In the genomic region with DNA sequence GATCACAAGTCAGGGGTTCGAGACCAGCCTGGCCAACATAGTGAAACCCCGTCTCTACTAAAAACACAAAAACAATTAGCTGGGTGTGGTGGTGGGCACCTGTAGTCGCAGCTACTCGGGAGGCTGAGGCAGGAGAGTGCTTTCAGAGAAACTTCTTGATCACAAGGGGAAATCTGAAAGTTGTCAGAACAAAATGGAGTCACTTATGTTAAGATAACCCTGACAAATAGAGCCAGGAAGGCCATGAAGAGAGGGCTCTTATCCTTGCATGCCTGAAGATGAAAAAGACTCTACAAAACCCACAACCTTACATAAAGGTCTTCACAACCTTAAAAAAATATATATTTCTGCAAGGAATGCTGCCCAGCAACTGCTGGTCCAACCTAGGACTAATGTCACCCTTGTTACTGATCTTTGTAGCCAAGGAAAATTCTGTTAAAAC, we compare ENCODE assay signal across 9 cellular contexts. TPM values are rescaled to one million over a fixed set of nuclear protein-coding genes. Genes with fewer than 3 reads are reported as not detected.
DNase-seq lines count a peak whose midpoint lies in the region; ATAC-seq, FAIRE-seq and TF ChIP-seq lines count a peak whose summit lies in the region.
"Had no signal": no experiment of that assay in that cellular context is flagged by ENCODE, and none has a peak within 500 bp of the region (broad histone marks: within the 10 kb centered on the region; RNA-seq: fewer than 3 reads in every experiment).

No MANE protein-coding gene starts in this region.

- H3K4me1 Mint-ChIP-seq in astrocyte (ENCODE audit: low read depth, unreplicated experiment) = no peaks in the 10 kb centered on the region
- peaks cover 16% of the 10 kb centered on the region for H3K4me1 Mint-ChIP-seq in mesothelial cell of epicardium

- no peak for ATAC-seq in heart left ventricle
- no peak for ATAC-seq in left cardiac atrium
- no peak for ATAC-seq in upper lobe of left lung (ENCODE audit: low FRiP score in 2 of 2)
- no peak for ATAC-seq in HG03159 (IDR thresholded peaks at IDR 0.05; ENCODE audit: unreplicated experiment)
- no peak for ATAC-seq in GM19023 (IDR thresholded peaks at IDR 0.05; ENCODE audit: unreplicated experiment)
- ATAC-seq in GM21367 (IDR thresholded peaks at IDR 0.05; ENCODE audit: unreplicated experiment) = no peak

- H3K4me1 ChIP-seq in heart left ventricle (peaks cover 0 to 73% (median 30%) of the 10 kb centered on the region in 12 donors), astrocyte (ENCODE audit: insufficient read depth, low read length) (peaks cover 6% of the 10 kb centered on the region), upper lobe of left lung (peaks cover 38 to 51% (median 50%) of the 10 kb centered on the region in 4 donors)

- peak overlapping the region; percentile 98 for H3K27ac Mint-ChIP-seq in astrocyte (ENCODE audit: unreplicated experiment)
- peak overlapping the region; percentile 25 for H3K27ac Mint-ChIP-seq in mesothelial cell of epicardium

- H3K27me3 Mint-ChIP-seq in astrocyte (ENCODE audit: low read depth, unreplicated experiment) (no peaks in the 10 kb centered on the region), mesothelial cell of epicardium (ENCODE audit: low read depth) (no peaks in the 10 kb centered on the region)

- FAIRE-seq in astrocyte (lab: Jason Lieb, UNC) = no peak

- H3K9me3 Mint-ChIP-seq in astrocyte (ENCODE audit: unreplicated experiment) = no peaks in the 10 kb centered on the region
- no peaks in the 10 kb centered on the region for H3K9me3 Mint-ChIP-seq in mesothelial cell of epicardium

- no peak for DNase-seq in heart left ventricle
- no peak for DNase-seq in left cardiac atrium
- DNase-seq in astrocyte (ENCODE audit: low read depth) = no peak
- no peak for DNase-seq in mesothelial cell of epicardium (ENCODE audit: low spot score in 2 of 2, unreplicated experiment in 2 of 2)
- DNase-seq in upper lobe of left lung = no peak
- DNase-seq: NCI-H774 had no signal

- peak overlapping the region; percentile 86 for H3K4me2 ChIP-seq in astrocyte (ENCODE audit: low read length)

- intact Hi-C loops in heart left ventricle (cut with DNase I) = loop anchor here in 3 of 10 donors (5.0 to 10.0 kb wide), 3 partner anchors 50 to 150 kb away; no protein-coding TSS in a partner anchor
- intact Hi-C loops in left cardiac atrium (cut with DNase I) = no loop called here

- peak overlapping the region; percentile 97 for H3K4me3 Mint-ChIP-seq in astrocyte (ENCODE audit: unreplicated experiment)
- peak overlapping the region; percentile 96 for H3K4me3 Mint-ChIP-seq in mesothelial cell of epicardium

- H4K20me1 ChIP-seq in astrocyte (ENCODE audit: insufficient read depth, low read length) = no peaks in the 10 kb centered on the region

- TF ChIP-seq EP300 in upper lobe of left lung (IDR thresholded peaks at IDR 0.05) = no peak

- H3K36me3 ChIP-seq in heart left ventricle (peaks cover 0 to under 1% (median 0%) of the 10 kb centered on the region in 9 donors), astrocyte (ENCODE audit: insufficient read depth, low read length) (no peaks in the 10 kb centered on the region), upper lobe of left lung (no peaks in the 10 kb centered on the region)

- H3K36me3 Mint-ChIP-seq in astrocyte (ENCODE audit: low read depth, unreplicated experiment) = peaks cover 4% of the 10 kb centered on the region
- H3K36me3 Mint-ChIP-seq in mesothelial cell of epicardium = peaks cover 2% of the 10 kb centered on the region

- H3K9ac ChIP-seq in astrocyte (ENCODE audit: low read length) = peak overlapping the region; percentile 97

- TF ChIP-seq POLR2A in heart left ventricle (IDR thresholded peaks at IDR 0.05) (no peak), upper lobe of left lung (IDR thresholded peaks at IDR 0.05) (no peak)

- H3K4me3 ChIP-seq in heart left ventricle = peak overlapping the region in 9 of 12 donors; percentile 64 to 90 (median 70)
- H3K4me3 ChIP-seq in astrocyte (ENCODE audit: insufficient read depth, low read depth, low read length) = peak overlapping the region; percentile 98
- H3K4me3 ChIP-seq in upper lobe of left lung = peak overlapping the region in 3 of 4 donors; percentile 48 to 71 (median 55)

- no peak overlapping the region for H2AFZ ChIP-seq in astrocyte (ENCODE audit: low read depth, low read length)

- H3K9me3 ChIP-seq in heart left ventricle (no peaks in the 10 kb centered on the region), astrocyte (ENCODE audit: insufficient read depth, low read depth, low read length) (no peaks in the 10 kb centered on the region), upper lobe of left lung (no peaks in the 10 kb centered on the region)

- peaks cover 19% of the 10 kb centered on the region for H3K79me2 ChIP-seq in astrocyte (ENCODE audit: insufficient read depth, low read length)

- TF ChIP-seq CTCF in heart left ventricle (IDR thresholded peaks at IDR 0.05) (no peak), astrocyte (IDR thresholded peaks at IDR 0.05; ENCODE audit: insufficient read depth, low read depth, low read length) (no peak), mesothelial cell of epicardium (IDR thresholded peaks at IDR 0.05; ENCODE audit: unreplicated experiment) (no peak), upper lobe of left lung (IDR thresholded peaks at IDR 0.05) (no peak)

- no peaks in the 10 kb centered on the region for H3K27me3 ChIP-seq in heart left ventricle
- H3K27me3 ChIP-seq in astrocyte (ENCODE audit: insufficient read depth, low read length) = no peaks in the 10 kb centered on the region
- H3K27me3 ChIP-seq in upper lobe of left lung = no peaks in the 10 kb centered on the region

- H3K27ac ChIP-seq in heart left ventricle (peak overlapping the region; percentile 81 to 99 (median 94)), astrocyte (ENCODE audit: low read depth, low read length) (no peak overlapping the region), upper lobe of left lung (peak overlapping the region; percentile 87 to 98 (median 94))

- WGBS in heart left ventricle, 4 donors = 87 to 97% (median 94%) methylated on average over 4 of the region's 4 CpGs
- 94 to 96% methylated on average over 4 of the region's 4 CpGs for WGBS in upper lobe of left lung, 2 donors

RNA-seq across cellular contexts. Expression of a gene that starts 1.2 kb away (rescaled TPM):
- total RNA-seq in heart left ventricle (10 to 100 TPM; 18.3 to 49.0 (median 28.8) TPM), left cardiac atrium (10 to 100 TPM; 33.5 to 37.4 TPM), astrocyte (22.9 and 26.3 TPM in 2 replicates), mesothelial cell of epicardium (48.7 to 51.5 TPM (median 50.0 TPM) in 3 replicates), upper lobe of left lung (100 to 1,000 TPM in 1 of 6 donors, 10 to 100 TPM in 5; 35.1 to 138 (median 77.8) TPM)
- 10 to 100 TPM; 22.6 to 23.1 TPM for polyA plus RNA-seq in heart left ventricle

RNA-seq across cellular contexts. Expression of a gene that starts 15.3 kb away (rescaled TPM):
- total RNA-seq in heart left ventricle = 1 to 10 TPM in 1 of 9 donors, under 1 TPM in 6, not detected in 2; 0.16 to 1.5 (median 0.32) TPM
- polyA plus RNA-seq in heart left ventricle = 1 to 10 TPM in 1 of 2 donors, under 1 TPM in 1; 0.19 to 1.0 TPM
- under 1 TPM; 0.39 to 0.74 TPM for total RNA-seq in left cardiac atrium
- 7.6 and 19.6 TPM in 2 replicates for total RNA-seq in astrocyte
- total RNA-seq in mesothelial cell of epicardium = 3.7 to 4.4 TPM (median 3.9 TPM) in 3 replicates
- total RNA-seq in upper lobe of left lung = 1 to 10 TPM; 1.0 to 4.5 (median 1.2) TPM
